Comparison of ENCODE assay signal across 18 cellular contexts in the genomic region with DNA sequence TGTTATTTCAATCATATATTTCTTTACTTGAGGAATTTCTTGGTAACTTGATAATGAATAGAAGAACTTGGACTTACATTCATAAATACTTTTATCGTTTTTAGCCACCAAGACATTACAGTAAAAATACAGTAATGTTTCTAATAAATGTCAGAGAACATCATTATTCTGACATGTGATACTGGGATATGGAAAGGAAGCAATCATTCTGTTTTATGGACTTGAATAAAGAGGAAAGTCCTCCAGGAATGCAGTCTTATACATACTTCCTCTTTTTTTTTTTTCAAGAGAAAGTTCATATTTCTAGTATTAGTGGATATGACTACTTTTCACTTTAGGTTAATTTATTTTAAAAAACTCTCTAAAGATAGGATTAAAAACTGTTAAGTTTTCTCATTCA.
DNase-seq lines count a peak whose midpoint lies in the region; ATAC-seq, FAIRE-seq and TF ChIP-seq lines count a peak whose summit lies in the region.
"Had no signal": no experiment of that assay in that cellular context is flagged by ENCODE, and none has a peak within 500 bp of the region (broad histone marks: within the 10 kb centered on the region; RNA-seq: fewer than 3 reads in every experiment).

No MANE protein-coding gene starts in this region.

- no peak overlapping the region for H3K4me3 Mint-ChIP-seq in activated CD4-positive, alpha-beta T cell treated with anti-CD3 and anti-CD28 coated beads, Interleukin-2, amount 10 ng/mL, durations not matched to agents 7 days and 5 days
- H3K4me3 Mint-ChIP-seq in activated CD4-positive, alpha-beta T cell treated with anti-CD3 and anti-CD28 coated beads for 36 hours = no peak overlapping the region
- H3K4me3 Mint-ChIP-seq: HFFc6, T-cell had no signal

- no peaks in the 10 kb centered on the region for H3K36me3 Mint-ChIP-seq in activated CD4-positive, alpha-beta T cell treated with anti-CD3 and anti-CD28 coated beads, Interleukin-2, amount 10 ng/mL, durations not matched to agents 7 days and 5 days (ENCODE audit: low read depth)
- no peaks in the 10 kb centered on the region for H3K36me3 Mint-ChIP-seq in activated CD4-positive, alpha-beta T cell treated with anti-CD3 and anti-CD28 coated beads for 36 hours (ENCODE audit: low read depth)
- H3K36me3 Mint-ChIP-seq: T-cell had no signal

- 77% methylated on average over 1 of the region's 1 CpG for WGBS in A549 (ENCODE audit: missing lambda C conversion rate)

- no peaks in the 10 kb centered on the region for H3K4me1 Mint-ChIP-seq in activated CD4-positive, alpha-beta T cell treated with anti-CD3 and anti-CD28 coated beads, Interleukin-2, amount 10 ng/mL, durations not matched to agents 7 days and 5 days
- H3K4me1 Mint-ChIP-seq in activated CD4-positive, alpha-beta T cell treated with anti-CD3 and anti-CD28 coated beads for 36 hours = no peaks in the 10 kb centered on the region
- H3K4me1 Mint-ChIP-seq: T-cell had no signal

- no peak overlapping the region for H3K27ac ChIP-seq in A549
- H3K27ac ChIP-seq: RWPE1, SJCRH30 had no signal

- CTCF ChIA-PET in A549 (lab: Yijun Ruan, JAX) = no interaction called here
- CTCF ChIA-PET in activated CD4-positive, alpha-beta T cell treated with anti-CD3 and anti-CD28 coated beads, Interleukin-2, amount 10 ng/mL, durations not matched to agents 7 days and 5 days (lab: Charles Lee) = no interaction called here
- CTCF ChIA-PET in activated CD4-positive, alpha-beta T cell treated with anti-CD3 and anti-CD28 coated beads for 36 hours (lab: Charles Lee) = no interaction called here

- no peak overlapping the region for H3K4me3 ChIP-seq in A549
- H3K4me3 ChIP-seq: SJCRH30 had no signal

- TF ChIP-seq CTCF in A549 (IDR thresholded peaks at IDR 0.05) = no peak

- intact Hi-C loops in activated CD4-positive, alpha-beta T cell treated with anti-CD3 and anti-CD28 coated beads for 36 hours (cut with DNase I, micrococcal nuclease) = no loop called here

- no peak overlapping the region for H3K4me2 ChIP-seq in A549

- FAIRE-seq in A549 (lab: Jason Lieb, UNC) (peak; percentile 54), HTR-8/SVneo (lab: Jason Lieb, UNC) (no peak), colon (lab: Jason Lieb, UNC) (peak; percentile 21)
- FAIRE-seq: A204.1 had no signal

- peaks cover 8% of the 10 kb centered on the region; the same call in 1 of the 3 replicates for H3K9me3 ChIP-seq in A549
- H3K9me3 ChIP-seq: SJCRH30 had no signal

- no peaks in the 10 kb centered on the region for H3K27me3 Mint-ChIP-seq in activated CD4-positive, alpha-beta T cell treated with anti-CD3 and anti-CD28 coated beads, Interleukin-2, amount 10 ng/mL, durations not matched to agents 7 days and 5 days
- H3K27me3 Mint-ChIP-seq in activated CD4-positive, alpha-beta T cell treated with anti-CD3 and anti-CD28 coated beads for 36 hours = no peaks in the 10 kb centered on the region
- H3K27me3 Mint-ChIP-seq: T-cell had no signal

- TF ChIP-seq RAD21 in A549 (conservative IDR thresholded peaks at IDR 0.05 in 1 of 2, IDR thresholded peaks at IDR 0.05 in 1 of 2) = no peak

- no peak overlapping the region for H3K27ac Mint-ChIP-seq in activated CD4-positive, alpha-beta T cell treated with anti-CD3 and anti-CD28 coated beads, Interleukin-2, amount 10 ng/mL, durations not matched to agents 7 days and 5 days
- no peak overlapping the region for H3K27ac Mint-ChIP-seq in activated CD4-positive, alpha-beta T cell treated with anti-CD3 and anti-CD28 coated beads for 36 hours
- H3K27ac Mint-ChIP-seq: HFFc6, T-cell had no signal

- POLR2A ChIA-PET in A549 (lab: Yijun Ruan, JAX) = no interaction called here
- POLR2A ChIA-PET in activated CD4-positive, alpha-beta T cell treated with anti-CD3 and anti-CD28 coated beads, Interleukin-2, amount 10 ng/mL, durations not matched to agents 7 days and 5 days (lab: Charles Lee) = no interaction called here
- POLR2A ChIA-PET in activated CD4-positive, alpha-beta T cell treated with anti-CD3 and anti-CD28 coated beads for 36 hours (lab: Charles Lee) = no interaction called here

- H3K4me1 ChIP-seq in A549 = no peaks in the 10 kb centered on the region

- no peak for TF ChIP-seq POLR2A in A549 (IDR thresholded peaks at IDR 0.05; ENCODE audit: low read length)

- no peak for DNase-seq in A549 (ENCODE audit: low read depth in 1 of 2, low spot score in 1 of 2)
- DNase-seq in HTR-8/SVneo (ENCODE audit: insufficient read length, low spot score) = peak; percentile 5
- peak; percentile 14 for DNase-seq in NOMO-1 treated with dmso at 0.1 percent for 144 hours (lab: John Stamatoyannopoulos, UW; ENCODE audit: unreplicated experiment)
- no peak for DNase-seq in germinal center (ENCODE audit: low spot score)
- DNase-seq in activated CD4-positive, alpha-beta T cell treated with anti-CD3 and anti-CD28 coated beads, Interleukin-2, amount 10 ng/mL, durations not matched to agents 7 days and 5 days = no peak
- no peak for DNase-seq in activated CD4-positive, alpha-beta T cell treated with anti-CD3 and anti-CD28 coated beads for 36 hours
- no peak for DNase-seq in NCI-H226
- DNase-seq: C1 segment of cervical spinal cord, DMS 273 treated with DMSO at 0.1 percent for 48 hours, HFFc6, NCI-H1436, NCI-H2029, NCI-H510A treated with DMSO at 0.1 percent for 48 hours, SJCRH30, T-cell had no signal

- ATAC-seq in A549 = no peak
- ATAC-seq in activated CD4-positive, alpha-beta T cell treated with anti-CD3 and anti-CD28 coated beads for 36 hours = no peak
- ATAC-seq: T-cell had no signal

- no peak for TF ChIP-seq EP300 in A549 (IDR thresholded peaks at IDR 0.05)

- peaks cover 2% of the 10 kb centered on the region for H3K9me3 Mint-ChIP-seq in activated CD4-positive, alpha-beta T cell treated with anti-CD3 and anti-CD28 coated beads, Interleukin-2, amount 10 ng/mL, durations not matched to agents 7 days and 5 days
- no peaks in the 10 kb centered on the region for H3K9me3 Mint-ChIP-seq in activated CD4-positive, alpha-beta T cell treated with anti-CD3 and anti-CD28 coated beads for 36 hours (ENCODE audit: low read depth)
- H3K9me3 Mint-ChIP-seq: HFFc6 had no signal

TF ChIP-seq in A549, 52 proteins besides CTCF, POLR2A, EP300 and RAD21:
- TF ChIP-seq TP53 (CRISPR knock-in tag; IDR thresholded peaks at IDR 0.05) (no peak), HOXB5 (CRISPR knock-in tag; IDR thresholded peaks at IDR 0.05) (no peak), HOXB13 (CRISPR knock-in tag; IDR thresholded peaks at IDR 0.05; ENCODE audit: low read depth) (no peak), SMC3 (IDR thresholded peaks at IDR 0.05) (no peak)

Comparison
In these comparisons a context has a peak if more than half of its experiments do, and no peak if none do; other contexts are left out.
1. DNase-seq: peak in HTR-8/SVneo (single experiment) and NOMO-1 treated with dmso at 0.1 percent for 144 hours (single experiment); none in A549 (0 of 2), germinal center (single experiment), activated CD4-positive, alpha-beta T cell treated with anti-CD3 and anti-CD28 coated beads, Interleukin-2, amount 10 ng/mL, durations not matched to agents 7 days and 5 days (single experiment), activated CD4-positive, alpha-beta T cell treated with anti-CD3 and anti-CD28 coated beads for 36 hours (single experiment) and NCI-H226 (single experiment).